7 cellular contexts compared by ENCODE assay signal in genomic region chr2:99066602-99067001, GRCh38.
DNase-seq lines count a peak whose midpoint lies in the region; ATAC-seq, FAIRE-seq and TF ChIP-seq lines count a peak whose summit lies in the region.

No MANE protein-coding gene starts in this region.

- H3K4me1 ChIP-seq in keratinocyte (ENCODE audit: control insufficient read depth, extremely low read depth, insufficient read depth, low read length) (peaks cover 5% of the 10 kb centered on the region), thoracic aorta (ENCODE audit: control insufficient read depth in 1 of 2, low read depth in 2 of 2) (no peaks in the 10 kb centered on the region)

- peak overlapping the region; percentile 12 for H3K9ac ChIP-seq in keratinocyte (ENCODE audit: control insufficient read depth, extremely low read depth, insufficient read depth, low read length)

- peak overlapping the region; percentile 18 for H3K27ac ChIP-seq in keratinocyte (ENCODE audit: control insufficient read depth, insufficient read depth, low read length)
- H3K27ac ChIP-seq in thoracic aorta: peak overlapping the region in 1 of 2 donors; percentile 17

- H2AFZ ChIP-seq in keratinocyte (ENCODE audit: control insufficient read depth, low read length): peak overlapping the region; percentile 91

- H3K79me2 ChIP-seq in keratinocyte (ENCODE audit: control insufficient read depth, insufficient read depth, low read length): no peaks in the 10 kb centered on the region

- peak; percentile 63 to 70 (median 69) for TF ChIP-seq CTCF in keratinocyte (optimal IDR thresholded peaks at IDR 0.05 in 1 of 3, IDR thresholded peaks at IDR 0.05 in 1 of 3, conservative IDR thresholded peaks at IDR 0.05 in 1 of 3; ENCODE audit: extremely low read depth in 1 of 3, insufficient read depth in 2 of 3, low read length in 3 of 3)
- no peak for TF ChIP-seq CTCF in thoracic aorta (IDR thresholded peaks at IDR 0.05)

- H3K27me3 ChIP-seq in keratinocyte (ENCODE audit: control insufficient read depth, extremely low read depth, insufficient read depth, low read length): no peaks in the 10 kb centered on the region
- no peaks in the 10 kb centered on the region for H3K27me3 ChIP-seq in thoracic aorta (replicated peaks; ENCODE audit: insufficient read depth)

- FAIRE-seq in keratinocyte (lab: Jason Lieb, UNC): peak; percentile 67

- H3K9me1 ChIP-seq in keratinocyte (ENCODE audit: control insufficient read depth, extremely low read depth, insufficient read depth, low read length): no peaks in the 10 kb centered on the region

- H4K20me1 ChIP-seq in keratinocyte (ENCODE audit: control insufficient read depth, extremely low read depth, insufficient read depth, low read length): no peaks in the 10 kb centered on the region

- H3K4me3 ChIP-seq in keratinocyte (ENCODE audit: control insufficient read depth in 2 of 3, extremely low read depth in 1 of 3, insufficient read depth in 2 of 3, low read depth in 1 of 3, low read length in 3 of 3) (peak overlapping the region in 1 of 3 experiments; percentile 21), thoracic aorta (peak overlapping the region; percentile 27)

- peak overlapping the region; percentile 59 for H3K4me2 ChIP-seq in keratinocyte (ENCODE audit: control insufficient read depth, extremely low read depth, insufficient read depth, low read depth, low read length)

- dilution Hi-C loops in keratinocyte (cut with MboI; ENCODE audit: extremely low pct_ligation_motif_present, low sequenced_read_pairs): no loop called here

- DNase-seq in EH (ENCODE audit: low read depth) (peak; percentile 55), NCI-H748 (lab: John Stamatoyannopoulos, UW; ENCODE audit: unreplicated experiment) (peak; percentile 51), amniotic epithelial cell (ENCODE audit: low read depth) (peak; percentile 29), keratinocyte (ENCODE audit: low read depth, low spot score) (no peak), thoracic aorta (ENCODE audit: low spot score) (no peak)

- H3K9me3 ChIP-seq in keratinocyte (ENCODE audit: control insufficient read depth, low read depth, low read length) (no peaks in the 10 kb centered on the region), thoracic aorta (no peaks in the 10 kb centered on the region)

- ATAC-seq in GM19372 (IDR thresholded peaks at IDR 0.05; ENCODE audit: low read depth, unreplicated experiment) (peak; percentile 95), HG03175 (IDR thresholded peaks at IDR 0.05; ENCODE audit: unreplicated experiment) (peak; percentile 94), thoracic aorta (ENCODE audit: insufficient number of reproducible peaks, low FRiP score, low read depth) (no peak)

- H3K36me3 ChIP-seq in keratinocyte (ENCODE audit: control insufficient read depth in 2 of 2, extremely low read depth in 1 of 2, insufficient read depth in 2 of 2, low read length in 2 of 2): no peaks in the 10 kb centered on the region
- H3K36me3 ChIP-seq in thoracic aorta: no peaks in the 10 kb centered on the region

Comparison
In these comparisons a context has a peak if more than half of its experiments do, and no peak if none do; other contexts are left out.
1. DNase-seq: peak in EH (single experiment), NCI-H748 (single experiment) and amniotic epithelial cell (single experiment); none in keratinocyte (single experiment) and thoracic aorta (single experiment).